ENCODE assay signal across 9 cellular contexts in the genomic region with DNA sequence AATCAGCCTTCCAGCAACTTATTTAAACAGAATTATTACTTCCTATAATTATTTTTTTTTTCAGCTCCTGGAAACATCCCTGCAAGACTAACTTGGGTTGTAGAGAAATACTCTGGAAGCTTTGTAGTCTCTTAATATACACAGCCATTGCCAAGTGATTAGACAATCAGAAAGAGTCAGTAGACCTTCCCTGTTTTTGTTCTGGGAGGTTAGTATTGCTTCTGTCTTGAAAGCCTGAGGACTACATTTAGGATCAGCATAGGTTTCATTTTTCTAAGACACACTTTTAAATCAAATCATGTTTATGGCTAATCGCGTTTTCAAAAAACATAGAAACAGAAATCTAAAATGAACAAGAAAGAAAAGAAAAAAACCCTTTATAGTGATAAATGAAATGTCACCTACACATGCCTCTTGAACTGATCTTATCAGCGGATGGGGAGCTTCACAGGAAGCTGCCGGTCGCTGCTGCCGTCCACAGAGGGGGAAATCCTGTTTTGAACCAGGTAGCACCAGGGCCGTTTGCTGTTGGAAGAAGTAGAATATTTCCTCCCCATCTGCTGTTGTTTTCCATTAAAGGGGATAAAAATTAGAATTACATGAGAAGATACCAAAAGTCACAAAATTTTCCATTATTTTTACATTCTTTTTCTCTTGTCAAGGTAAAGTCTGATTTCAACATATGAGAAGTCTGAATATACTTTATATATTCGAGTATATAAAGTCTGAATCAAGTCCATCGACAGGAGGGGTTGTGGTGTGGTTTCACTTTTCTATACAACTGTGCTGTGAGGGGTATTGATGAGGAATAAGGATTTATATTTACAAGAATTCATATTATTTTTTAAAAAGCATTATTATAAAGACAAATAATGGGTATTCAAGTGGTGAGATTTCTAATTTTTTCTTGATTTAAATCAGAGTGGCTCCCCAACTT.
A peak's percentile ranks its signal among the peaks of the same experiment; 100 is the strongest.
DNase-seq lines count a peak whose midpoint lies in the region; ATAC-seq, FAIRE-seq and TF ChIP-seq lines count a peak whose summit lies in the region.
"Had no signal": no experiment of that assay in that cellular context is flagged by ENCODE, and none has a peak within 500 bp of the region (broad histone marks: within the 10 kb centered on the region; RNA-seq: fewer than 3 reads in every experiment).

No MANE protein-coding gene starts in this region.

- no peaks in the 10 kb centered on the region for H3K36me3 ChIP-seq in naive thymus-derived CD4-positive, alpha-beta T cell (ENCODE audit: control insufficient read depth in 2 of 3, insufficient read depth in 3 of 3, low read length in 3 of 3)
- no peaks in the 10 kb centered on the region for H3K36me3 ChIP-seq in PC-3 (ENCODE audit: low read depth, low read length)

- no peaks in the 10 kb centered on the region for H3K27me3 ChIP-seq in naive thymus-derived CD4-positive, alpha-beta T cell (ENCODE audit: control insufficient read depth in 2 of 2, insufficient read depth in 2 of 2, low read length in 2 of 2)
- H3K27me3 ChIP-seq in PC-3 (ENCODE audit: low read length): no peaks in the 10 kb centered on the region

- CTCF ChIA-PET in naive thymus-derived CD4-positive, alpha-beta T cell (lab: Charles Lee): interaction anchor here (1.0 to 1.7 kb wide), 2 partner anchors 132 to 1119 kb away, joined by 4 read pairs; partner anchors contain the start of gene SCML4
- CTCF ChIA-PET in PC-3 (lab: Charles Lee): no interaction called here

- H3K4me3 Mint-ChIP-seq in T-helper 1 cell treated with Interleukin-12 subunit alpha and Interleukin-12 subunit beta and Interleukin-4 antibody, amounts not matched to agents 30 μg/mL and 1 μg/mL, for 36 hours: peak overlapping the region; percentile 77
- H3K4me3 Mint-ChIP-seq in activated T-cell treated with anti-CD3 and anti-CD28 coated beads, Interleukin-2, amount 50 U/mL, for 4 hours: peak overlapping the region; percentile 67
- peak overlapping the region; percentile 66 to 85 (median 76) for H3K4me3 Mint-ChIP-seq in naive thymus-derived CD4-positive, alpha-beta T cell

- intact Hi-C loops in naive thymus-derived CD4-positive, alpha-beta T cell (cut with micrococcal nuclease): loop anchor here (1.0 to 5.0 kb wide), 9 partner anchors 18 to 440 kb away; partner anchors contain the start of genes ARMC2 (in 1 of the 2) and CD164 (in 1 of the 2)
- intact Hi-C loops in PC-3 (cut with micrococcal nuclease): no loop called here

- H4K20me1 ChIP-seq in PC-3 (ENCODE audit: low read length): no peaks in the 10 kb centered on the region

- H3K79me2 ChIP-seq in PC-3 (ENCODE audit: low read length): no peaks in the 10 kb centered on the region

- H3K27ac ChIP-seq in naive thymus-derived CD4-positive, alpha-beta T cell (ENCODE audit: low read depth, low read length): peak overlapping the region; percentile 66
- no peak overlapping the region for H3K27ac ChIP-seq in PC-3 (ENCODE audit: low read length)

- no TSS peak for BruUV-seq in PC-3 (replicated peaks; lab: Mats Ljungman, UMichigan)

- H3K27ac Mint-ChIP-seq in T-helper 1 cell treated with Interleukin-12 subunit alpha and Interleukin-12 subunit beta and Interleukin-4 antibody, amounts not matched to agents 30 μg/mL and 1 μg/mL, for 36 hours: peak overlapping the region; percentile 84
- H3K27ac Mint-ChIP-seq in naive thymus-derived CD4-positive, alpha-beta T cell: peak overlapping the region; percentile 58 to 96 (median 88)

- no peaks in the 10 kb centered on the region for H3K9me3 ChIP-seq in naive thymus-derived CD4-positive, alpha-beta T cell (ENCODE audit: control insufficient read depth in 2 of 3, low read length in 3 of 3)
- no peaks in the 10 kb centered on the region for H3K9me3 ChIP-seq in PC-3 (ENCODE audit: low read length)

- ATAC-seq in activated T-cell treated with anti-CD3 and anti-CD28 coated beads, Interleukin-2, amount 50 U/mL, for 4 hours: peak; percentile 92 to 93
- peak; percentile 98 for ATAC-seq in naive thymus-derived CD4-positive, alpha-beta T cell
- ATAC-seq in HG02571 (IDR thresholded peaks at IDR 0.05; ENCODE audit: unreplicated experiment) (no peak), PC-3 (no peak)

- no peak for TF ChIP-seq CTCF in PC-3 (conservative IDR thresholded peaks at IDR 0.05; ENCODE audit: low read depth, low read length)

- no peak overlapping the region for H3K4me2 ChIP-seq in PC-3 (ENCODE audit: low read length)

- POLR2A ChIA-PET in naive thymus-derived CD4-positive, alpha-beta T cell (lab: Charles Lee): interaction anchor here (0.5 to 1.7 kb wide), 6 partner anchors 15 to 219 kb away, joined by 3 to 4 read pairs (median 3); no protein-coding TSS in a partner anchor
- POLR2A ChIA-PET in PC-3 (lab: Charles Lee; ENCODE audit: unreplicated experiment): no interaction called here

- H3K27me3 Mint-ChIP-seq in T-helper 1 cell treated with Interleukin-12 subunit alpha and Interleukin-12 subunit beta and Interleukin-4 antibody, amounts not matched to agents 30 μg/mL and 1 μg/mL, for 36 hours (ENCODE audit: low read depth): peaks cover 7% of the 10 kb centered on the region
- no peaks in the 10 kb centered on the region for H3K27me3 Mint-ChIP-seq in activated T-cell treated with anti-CD3 and anti-CD28 coated beads, Interleukin-2, amount 50 U/mL, for 4 hours (ENCODE audit: low read depth)
- H3K27me3 Mint-ChIP-seq in naive thymus-derived CD4-positive, alpha-beta T cell: peaks cover 0 to 5% (median 0%) of the 10 kb centered on the region in 5 donors

- peaks cover 10% of the 10 kb centered on the region for H3K9me3 Mint-ChIP-seq in T-helper 1 cell treated with Interleukin-12 subunit alpha and Interleukin-12 subunit beta and Interleukin-4 antibody, amounts not matched to agents 30 μg/mL and 1 μg/mL, for 36 hours
- no peaks in the 10 kb centered on the region for H3K9me3 Mint-ChIP-seq in activated T-cell treated with anti-CD3 and anti-CD28 coated beads, Interleukin-2, amount 50 U/mL, for 4 hours
- H3K9me3 Mint-ChIP-seq in naive thymus-derived CD4-positive, alpha-beta T cell: peaks cover 0 to 8% (median 4%) of the 10 kb centered on the region in 11 donors

- H3K36me3 Mint-ChIP-seq in T-helper 1 cell treated with Interleukin-12 subunit alpha and Interleukin-12 subunit beta and Interleukin-4 antibody, amounts not matched to agents 30 μg/mL and 1 μg/mL, for 36 hours (ENCODE audit: low read depth): peaks cover 6% of the 10 kb centered on the region
- peaks cover 4% of the 10 kb centered on the region for H3K36me3 Mint-ChIP-seq in activated T-cell treated with anti-CD3 and anti-CD28 coated beads, Interleukin-2, amount 50 U/mL, for 4 hours (ENCODE audit: insufficient read depth)
- H3K36me3 Mint-ChIP-seq in naive thymus-derived CD4-positive, alpha-beta T cell: peaks cover 0 to 20% (median 0%) of the 10 kb centered on the region in 5 donors

- H3K4me1 ChIP-seq in naive thymus-derived CD4-positive, alpha-beta T cell (ENCODE audit: control insufficient read depth in 2 of 2, insufficient read depth in 2 of 2, low read length in 2 of 2): peaks cover 28 to 38% of the 10 kb centered on the region in 2 donors
- H3K4me1 ChIP-seq in PC-3 (ENCODE audit: insufficient read depth, low read length): peaks cover 6% of the 10 kb centered on the region

- no peaks in the 10 kb centered on the region for H3F3A ChIP-seq in PC-3 (ENCODE audit: low read length, unreplicated experiment)

- no peak overlapping the region for H3K9ac ChIP-seq in PC-3 (ENCODE audit: low read length)

- H3K4me3 ChIP-seq in naive thymus-derived CD4-positive, alpha-beta T cell (ENCODE audit: low read length): peak overlapping the region; percentile 48
- no peak overlapping the region for H3K4me3 ChIP-seq in PC-3 (ENCODE audit: low read length)

- peaks cover 42% of the 10 kb centered on the region for H3K4me1 Mint-ChIP-seq in T-helper 1 cell treated with Interleukin-12 subunit alpha and Interleukin-12 subunit beta and Interleukin-4 antibody, amounts not matched to agents 30 μg/mL and 1 μg/mL, for 36 hours (ENCODE audit: low read depth)
- peaks cover 46% of the 10 kb centered on the region for H3K4me1 Mint-ChIP-seq in activated T-cell treated with anti-CD3 and anti-CD28 coated beads, Interleukin-2, amount 50 U/mL, for 4 hours (ENCODE audit: low read depth)
- peaks cover 19 to 81% (median 73%) of the 10 kb centered on the region in 7 donors for H3K4me1 Mint-ChIP-seq in naive thymus-derived CD4-positive, alpha-beta T cell

- FAIRE-seq in GM19239 (lab: Jason Lieb, UNC): no peak
- FAIRE-seq: GM18507 had no signal

- H2AFZ ChIP-seq in PC-3 (ENCODE audit: low read length): no peak overlapping the region

- peak; percentile 50 for DNase-seq in activated T-cell treated with anti-CD3 and anti-CD28 coated beads, Interleukin-2, amount 50 U/mL, for 4 hours
- DNase-seq in naive thymus-derived CD4-positive, alpha-beta T cell: peak in 8 of 9 donors; percentile 52 to 78 (median 71)
- DNase-seq in stimulated activated naive CD4-positive, alpha-beta T cell (lab: John Stamatoyannopoulos, UW): peak; percentile 25 to 69 (median 66)
- DNase-seq in kidney glomerular epithelial cell (lab: John Stamatoyannopoulos, UW): no peak
- DNase-seq in GM19239 (ENCODE audit: insufficient read length, low spot score): no peak
- DNase-seq in PC-3: no peak

- no peaks in the 10 kb centered on the region for H3K9me2 ChIP-seq in PC-3 (replicated peaks; ENCODE audit: low read length)

Comparison
In these comparisons a context has a peak if more than half of its experiments do, and no peak if none do; other contexts are left out.
1. ATAC-seq: peak in activated T-cell treated with anti-CD3 and anti-CD28 coated beads, Interleukin-2, amount 50 U/mL, for 4 hours (2 of 2) and naive thymus-derived CD4-positive, alpha-beta T cell (single experiment); none in HG02571 (single experiment) and PC-3 (single experiment).
2. DNase-seq: peak in activated T-cell treated with anti-CD3 and anti-CD28 coated beads, Interleukin-2, amount 50 U/mL, for 4 hours (single experiment), naive thymus-derived CD4-positive, alpha-beta T cell (8 of 9) and stimulated activated naive CD4-positive, alpha-beta T cell (6 of 6); none in kidney glomerular epithelial cell (single experiment), GM19239 (single experiment) and PC-3 (single experiment).
3. Peak in every context shown above with its lines, with median percentiles within 50 percentile points of each other: H3K4me3 Mint-ChIP-seq.